In genomic region chrX:47197526-47197925, GRCh38 we compare ENCODE assay signal across 1 cellular context.
TF ChIP-seq lines count a peak whose summit lies in the region.

No MANE protein-coding gene starts in this region.

TF ChIP-seq in SK-N-SH, 30 proteins besides CTCF, POLR2A, EP300 and RAD21 (continued from another document):
- no peak for TF ChIP-seq ZBTB33 (IDR thresholded peaks at IDR 0.05; ENCODE audit: borderline replicate concordance, low read depth)
- no peak for TF ChIP-seq TCF12 (IDR thresholded peaks at IDR 0.05)
- TF ChIP-seq IRF3 (IDR thresholded peaks at IDR 0.05; ENCODE audit: low read depth, low read length): no peak
- no peak for TF ChIP-seq MAX (IDR thresholded peaks at IDR 0.05; ENCODE audit: low read depth)
- TF ChIP-seq MEF2A (IDR thresholded peaks at IDR 0.05; ENCODE audit: borderline replicate concordance, low read depth): no peak
TF ChIP-seq in SK-N-SH: peak in this region for 0.
